In genomic region chr1:78304766-78305165, GRCh38 we compare ENCODE assay signal across 24 cellular contexts.
DNase-seq lines count a peak whose midpoint lies in the region; ATAC-seq and TF ChIP-seq lines count a peak whose summit lies in the region.
"Had no signal": no experiment of that assay in that cellular context is flagged by ENCODE, and none has a peak within 500 bp of the region (broad histone marks: within the 10 kb centered on the region; RNA-seq: fewer than 3 reads in every experiment).

No MANE protein-coding gene starts in this region.

- H3K79me1 ChIP-seq in IMR-90 (ENCODE audit: low read depth in 1 of 2, low read length in 2 of 2), result no peaks in the 10 kb centered on the region

- H2AK9ac ChIP-seq in IMR-90 (replicated peaks; ENCODE audit: low read depth, low read length, poor library complexity), result no peak overlapping the region

- no peak overlapping the region for H2BK15ac ChIP-seq in IMR-90 (ENCODE audit: low read depth, low read length)

- POLR2A ChIA-PET in IMR-90 (lab: Charles Lee; ENCODE audit: unreplicated experiment), result no interaction called here

- no peak overlapping the region for H2BK5ac ChIP-seq in IMR-90 (ENCODE audit: low read depth, low read length, poor library complexity, severe bottlenecking)

- TF ChIP-seq CTCF in IMR-90 (conservative IDR thresholded peaks at IDR 0.05; ENCODE audit: low read depth, low read length) (no peak), stomach (IDR thresholded peaks at IDR 0.05) (no peak)

- peak overlapping the region; percentile 8; the same call in 1 of the 2 replicates for H2BK120ac ChIP-seq in IMR-90 (ENCODE audit: low read depth, low read length)

- in situ Hi-C loops in IMR-90 (cut with MboI; ENCODE audit: low sequenced_read_pairs), result no loop called here

- H2AFZ ChIP-seq in IMR-90 (replicated peaks; ENCODE audit: low read length, poor library complexity), result no peak overlapping the region

- intact Hi-C loops in IMR-90 (cut with micrococcal nuclease) (no loop called here), stomach (cut with DNase I; ENCODE audit: low total_unique reads) (no loop called here)

- no peak for TF ChIP-seq EP300 in stomach (IDR thresholded peaks at IDR 0.05)

- H3K9me1 ChIP-seq in IMR-90 (ENCODE audit: insufficient read depth, low read length), result no peaks in the 10 kb centered on the region

- H4K20me1 ChIP-seq in IMR-90 (ENCODE audit: insufficient read depth, low read length), result no peaks in the 10 kb centered on the region

- ATAC-seq in IMR-90 (ENCODE audit: low read depth) (no peak), GM21528 (IDR thresholded peaks at IDR 0.05; ENCODE audit: low FRiP score, unreplicated experiment) (no peak)
- ATAC-seq: HepG2, SK-N-SH treated with all-trans-retinoic acid at 6 μM for 48 hours had no signal

- H2BK20ac ChIP-seq in IMR-90 (ENCODE audit: low read depth, low read length), result 0 out of 2 replicates have a peak overlapping the region, but pooled peaks have one; percentile 5

- H3K4me1 ChIP-seq in IMR-90 (ENCODE audit: control insufficient read depth, insufficient read depth, low read length), result no peaks in the 10 kb centered on the region
- no peaks in the 10 kb centered on the region for H3K4me1 ChIP-seq in stomach

- 0 out of 2 replicates have a peak overlapping the region, but pooled peaks have one; percentile 14 for H3K23ac ChIP-seq in IMR-90 (ENCODE audit: low read depth, low read length)

- H3K27me3 ChIP-seq in IMR-90 (ENCODE audit: control insufficient read depth, insufficient read depth, low read length) (no peaks in the 10 kb centered on the region), stomach (no peaks in the 10 kb centered on the region)

- no peak overlapping the region for H3K4me2 ChIP-seq in IMR-90 (ENCODE audit: low read depth, low read length)

- H2AK5ac ChIP-seq in IMR-90 (ENCODE audit: low read depth, low read length), result no peak overlapping the region

- H3K14ac ChIP-seq in IMR-90 (replicated peaks; ENCODE audit: low read depth, low read length), result no peak overlapping the region

- no peaks in the 10 kb centered on the region for H3K36me3 ChIP-seq in IMR-90 (ENCODE audit: control insufficient read depth, insufficient read depth, low read length)
- H3K36me3 ChIP-seq in SK-N-MC (ENCODE audit: insufficient read depth, low read length), result no peaks in the 10 kb centered on the region
- no peaks in the 10 kb centered on the region for H3K36me3 ChIP-seq in stomach

- no peak overlapping the region for H3K4me3 ChIP-seq in IMR-90 (ENCODE audit: insufficient read depth, low read depth, low read length)
- H3K4me3 ChIP-seq in SK-N-MC, result 0 out of 2 replicates have a peak overlapping the region, but pooled peaks have one; percentile 3
- no peak overlapping the region for H3K4me3 ChIP-seq in stomach

- H3K9ac ChIP-seq in IMR-90 (ENCODE audit: low read depth, low read length) (no peak overlapping the region), SK-N-MC (ENCODE audit: insufficient read length) (no peak overlapping the region)

- no peak for TF ChIP-seq RAD21 in IMR-90 (IDR thresholded peaks at IDR 0.05; ENCODE audit: low read length)

- WGBS in IMR-90 (ENCODE audit: extremely low coverage in 2 of 2, insufficient read length in 1 of 2), 2 experiments, result no CpG with 5 or more reads among the region's 1 CpG
- WGBS in stomach, 5 donors, result 50 to 77% (median 63%) methylated on average over 1 of the region's 1 CpG

- DNase-seq in DMS 273 (lab: John Stamatoyannopoulos, UW; ENCODE audit: unreplicated experiment) (peak; percentile 8), DMS 273 treated with DMSO at 0.1 percent for 48 hours (lab: John Stamatoyannopoulos, UW) (no peak), IMR-90 (no peak), SK-N-MC (ENCODE audit: low read depth, low spot score) (peak; percentile 77), glomerular visceral epithelial cell (ENCODE audit: extremely low spot score) (peak; percentile 9), NCI-H510A treated with DMSO at 0.1 percent for 48 hours (lab: John Stamatoyannopoulos, UW) (no peak), stomach (no peak)
- DNase-seq: AML-193, C1 segment of cervical spinal cord, DND-41, GOT3, HCEC 1CT, KG1, MV-4-11, NCI-H1694, NCI-H2081, NCI-H526, OCI-M1, SHP77 treated with DMSO at 0.1 percent for 48 hours had no signal

- no peak overlapping the region for H4K8ac ChIP-seq in IMR-90 (ENCODE audit: low read depth in 2 of 2, low read length in 2 of 2)

- no peak overlapping the region for H4K91ac ChIP-seq in IMR-90 (ENCODE audit: insufficient read depth, low read depth, low read length)

- TF ChIP-seq POLR2A in IMR-90 (IDR thresholded peaks at IDR 0.05; ENCODE audit: low read depth, low read length) (no peak), stomach (IDR thresholded peaks at IDR 0.05) (no peak)

- H3K9me3 ChIP-seq in IMR-90 (ENCODE audit: control insufficient read depth, insufficient read depth, low read length) (no peaks in the 10 kb centered on the region), SK-N-MC (ENCODE audit: low read depth, low read length) (no peaks in the 10 kb centered on the region), stomach (no peaks in the 10 kb centered on the region)

- H3K18ac ChIP-seq in IMR-90 (ENCODE audit: low read depth, low read length), result peak overlapping the region; percentile 29; the same call in 1 of the 2 replicates

- H3K27ac ChIP-seq in IMR-90 (ENCODE audit: insufficient read depth, low read length), result no peak overlapping the region
- no peak overlapping the region for H3K27ac ChIP-seq in SK-N-MC
- H3K27ac ChIP-seq in stomach, result no peak overlapping the region
- H3K27ac ChIP-seq: 22Rv1, HL-60 had no signal

- H3K4ac ChIP-seq in IMR-90 (ENCODE audit: low read depth, low read length), result no peak overlapping the region

- CTCF ChIA-PET in IMR-90 (lab: Yijun Ruan, JAX), result interaction anchor here (0.9 kb wide), 1 partner anchor 277 kb away, joined by 3 read pairs; no protein-coding TSS in a partner anchor

- dilution Hi-C loops in IMR-90 (cut with HindIII; ENCODE audit: low sequenced_read_pairs, unreplicated experiment), result no loop called here

- no peak overlapping the region for H4K5ac ChIP-seq in IMR-90 (ENCODE audit: low read depth, low read length)

- no peak overlapping the region for H3K56ac ChIP-seq in IMR-90 (ENCODE audit: extremely low read depth, insufficient read depth, low read length)

- no TSS peak for BruUV-seq in IMR-90 (replicated peaks; lab: Mats Ljungman, UMichigan)

TF ChIP-seq in IMR-90, 13 proteins besides CTCF, POLR2A, EP300 and RAD21:
- TF ChIP-seq MAFK (IDR thresholded peaks at IDR 0.05; ENCODE audit: low read depth, low read length) (no peak), CEBPB (IDR thresholded peaks at IDR 0.05; ENCODE audit: low read depth, low read length) (no peak), RCOR1 (IDR thresholded peaks at IDR 0.05; ENCODE audit: insufficient replicate concordance, low read length) (no peak), FOS (IDR thresholded peaks at IDR 0.05; ENCODE audit: low read depth, low read length) (no peak), SMC3 (IDR thresholded peaks at IDR 0.05; ENCODE audit: low read depth, low read length) (no peak), RFX5 (IDR thresholded peaks at IDR 0.05; ENCODE audit: low read depth, low read length) (no peak), BHLHE40 (IDR thresholded peaks at IDR 0.05; ENCODE audit: low read depth, low read length) (no peak), USF2 (IDR thresholded peaks at IDR 0.05; ENCODE audit: low read depth, low read length) (no peak), NFE2L2 (IDR thresholded peaks at IDR 0.05; ENCODE audit: low read depth, low read length) (no peak), MXI1 (IDR thresholded peaks at IDR 0.05; ENCODE audit: borderline replicate concordance, low read depth, low read length) (no peak), MAZ (IDR thresholded peaks at IDR 0.05; ENCODE audit: borderline replicate concordance, low read depth, low read length) (no peak), ELK1 (IDR thresholded peaks at IDR 0.05; ENCODE audit: borderline replicate concordance, low read depth, low read length) (no peak), CHD1 (IDR thresholded peaks at IDR 0.05; ENCODE audit: low read depth, low read length) (no peak)

Comparison
In these comparisons a context has a peak if more than half of its experiments do, and no peak if none do; other contexts are left out.
1. DNase-seq: peak in DMS 273 (single experiment), SK-N-MC (single experiment) and glomerular visceral epithelial cell (single experiment); none in DMS 273 treated with DMSO at 0.1 percent for 48 hours (single experiment), IMR-90 (single experiment), NCI-H510A treated with DMSO at 0.1 percent for 48 hours (single experiment) and stomach (single experiment).